Comparison of ENCODE assay signal across 20 cellular contexts in the genomic region with DNA sequence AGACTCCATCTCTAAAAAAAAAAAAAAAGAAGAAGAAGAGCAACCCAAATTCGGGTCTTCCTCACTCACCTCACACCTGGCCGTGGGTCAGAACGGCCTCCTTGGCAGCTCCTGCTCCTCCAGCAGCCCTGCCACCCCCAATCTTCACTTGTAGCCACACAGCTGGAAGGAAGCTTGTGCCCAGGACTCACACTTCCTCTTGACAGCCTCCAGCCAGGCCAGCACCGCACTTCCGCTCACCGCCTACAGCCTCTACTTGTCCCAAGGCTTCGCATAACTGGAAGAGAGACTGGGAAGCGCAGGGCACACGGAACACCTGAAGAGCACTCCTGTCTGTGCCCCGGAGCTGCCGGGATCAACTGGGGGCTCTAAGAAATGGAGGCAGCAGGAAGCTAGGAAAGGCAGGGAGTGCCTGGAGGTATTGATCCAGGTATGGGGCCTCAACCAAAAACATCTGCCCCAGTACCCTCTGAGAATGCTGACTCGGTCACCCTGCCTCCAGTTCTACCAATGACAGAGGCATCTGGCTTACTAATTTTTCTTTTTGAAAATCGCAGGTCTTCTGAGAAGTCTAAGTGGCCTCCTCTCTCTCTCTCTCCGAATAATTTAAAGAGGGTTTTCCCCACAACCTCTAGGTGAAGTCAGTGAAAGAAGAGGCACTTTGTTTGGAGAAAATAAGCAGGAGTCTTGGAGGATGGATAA. TPM values are rescaled to one million over a fixed set of nuclear protein-coding genes. Genes with fewer than 3 reads are reported as not detected.
DNase-seq lines count a peak whose midpoint lies in the region; ATAC-seq, FAIRE-seq and TF ChIP-seq lines count a peak whose summit lies in the region.
"Had no signal": no experiment of that assay in that cellular context is flagged by ENCODE, and none has a peak within 500 bp of the region (broad histone marks: within the 10 kb centered on the region; RNA-seq: fewer than 3 reads in every experiment).

No MANE protein-coding gene starts in this region.

- H3K9me3 ChIP-seq in keratinocyte (ENCODE audit: control insufficient read depth, low read depth, low read length) (no peaks in the 10 kb centered on the region), thyroid gland (no peaks in the 10 kb centered on the region)
- H3K9me3 ChIP-seq: adrenal gland, mucosa of descending colon had no signal

- H3K36me3 Mint-ChIP-seq in activated CD4-positive, alpha-beta memory T cell treated with anti-CD3 and anti-CD28 coated beads for 36 hours: no peaks in the 10 kb centered on the region

- H3K36me3 ChIP-seq in keratinocyte (ENCODE audit: control insufficient read depth in 2 of 2, extremely low read depth in 1 of 2, insufficient read depth in 2 of 2, low read length in 2 of 2) (no peaks in the 10 kb centered on the region), thyroid gland (no peaks in the 10 kb centered on the region)
- H3K36me3 ChIP-seq: adrenal gland had no signal

- TF ChIP-seq POLR2A in thyroid gland (IDR thresholded peaks at IDR 0.05): no peak

- intact Hi-C loops in activated CD4-positive, alpha-beta memory T cell treated with anti-CD3 and anti-CD28 coated beads for 36 hours (cut with micrococcal nuclease): loop anchor here (2.0 kb wide), 1 partner anchor 16 kb away; no protein-coding TSS in a partner anchor
- intact Hi-C loops in thyroid gland (cut with DNase I): no loop called here

- H2AFZ ChIP-seq in keratinocyte (ENCODE audit: control insufficient read depth, low read length): peak overlapping the region; percentile 57

- no peak for FAIRE-seq in keratinocyte (lab: Jason Lieb, UNC)
- FAIRE-seq: G401.6 had no signal

- no peaks in the 10 kb centered on the region for H3K9me1 ChIP-seq in keratinocyte (ENCODE audit: control insufficient read depth, extremely low read depth, insufficient read depth, low read length)

- 81 to 82% methylated on average over 14 of the region's 14 CpGs for WGBS in thyroid gland, 2 donors

- peak; percentile 14 for DNase-seq in stimulated activated CD4-positive, alpha-beta T cell treated with anti-CD3 and anti-CD28 coated beads, Interleukin-15, amount 100 ng/mL, for 24 hours
- no peak for DNase-seq in stimulated activated CD4-positive, alpha-beta T cell treated with anti-CD3 and anti-CD28 coated beads, Interleukin-4, amount 100 ng/mL, for 24 hours
- peak; percentile 51 for DNase-seq in activated CD4-positive, alpha-beta memory T cell treated with anti-CD3 and anti-CD28 coated beads for 36 hours
- DNase-seq in keratinocyte (ENCODE audit: low read depth, low spot score): no peak
- no peak for DNase-seq in NCI-H526 treated with DMSO at 0.1 percent for 48 hours (lab: John Stamatoyannopoulos, UW)
- DNase-seq in thyroid gland: no peak
- DNase-seq: adrenal gland; central memory CD4-positive, alpha-beta T cell; effector memory CD4-positive, alpha-beta T cell; HFFc6; hippocampal formation; left cardiac atrium; mucosa of descending colon; NCI-H1417 treated with DMSO at 0.1 percent for 48 hours; NCI-H446 treated with DMSO at 0.1 percent for 48 hours; posterior cingulate gyrus had no signal

- dilution Hi-C loops in keratinocyte (cut with MboI; ENCODE audit: extremely low pct_ligation_motif_present, low sequenced_read_pairs): no loop called here

- H3K27me3 ChIP-seq in keratinocyte (ENCODE audit: control insufficient read depth, extremely low read depth, insufficient read depth, low read length): no peaks in the 10 kb centered on the region
- H3K27me3 ChIP-seq in thyroid gland: no peaks in the 10 kb centered on the region
- H3K27me3 ChIP-seq: adrenal gland had no signal

- POLR2A ChIA-PET in activated CD4-positive, alpha-beta memory T cell treated with anti-CD3 and anti-CD28 coated beads for 36 hours (lab: Charles Lee): interaction anchor here (0.6 kb wide), 1 partner anchor 10 kb away, joined by 4 read pairs; no protein-coding TSS in a partner anchor

- H3K27ac Mint-ChIP-seq in activated CD4-positive, alpha-beta memory T cell treated with anti-CD3 and anti-CD28 coated beads for 36 hours: peak overlapping the region; percentile 73
- H3K27ac Mint-ChIP-seq: HFFc6 had no signal

- H3K4me1 ChIP-seq in keratinocyte (ENCODE audit: control insufficient read depth, extremely low read depth, insufficient read depth, low read length): peaks cover 22% of the 10 kb centered on the region
- H3K4me1 ChIP-seq in thyroid gland: peaks cover 5 to 18% of the 10 kb centered on the region in 2 donors
- H3K4me1 ChIP-seq: adrenal gland had no signal

- H3K4me3 Mint-ChIP-seq in activated CD4-positive, alpha-beta memory T cell treated with anti-CD3 and anti-CD28 coated beads for 36 hours: no peak overlapping the region
- H3K4me3 Mint-ChIP-seq: HFFc6 had no signal

- H3K9me3 Mint-ChIP-seq in activated CD4-positive, alpha-beta memory T cell treated with anti-CD3 and anti-CD28 coated beads for 36 hours: no peaks in the 10 kb centered on the region
- H3K9me3 Mint-ChIP-seq: HFFc6 had no signal

- no peak overlapping the region for H3K9ac ChIP-seq in keratinocyte (ENCODE audit: control insufficient read depth, extremely low read depth, insufficient read depth, low read length)

- no peak overlapping the region for H3K4me2 ChIP-seq in keratinocyte (ENCODE audit: control insufficient read depth, extremely low read depth, insufficient read depth, low read depth, low read length)

- peaks cover 10% of the 10 kb centered on the region for H3K4me1 Mint-ChIP-seq in activated CD4-positive, alpha-beta memory T cell treated with anti-CD3 and anti-CD28 coated beads for 36 hours (ENCODE audit: low read depth)

- ATAC-seq in GM18519 (IDR thresholded peaks at IDR 0.05; ENCODE audit: low FRiP score, unreplicated experiment) (no peak), HG02610 (IDR thresholded peaks at IDR 0.05; ENCODE audit: unreplicated experiment) (no peak)
- ATAC-seq: left cardiac atrium had no signal

- H3K4me3 ChIP-seq in keratinocyte (ENCODE audit: control insufficient read depth in 2 of 3, extremely low read depth in 1 of 3, insufficient read depth in 2 of 3, low read depth in 1 of 3, low read length in 3 of 3) (no peak overlapping the region), thyroid gland (replicated peaks in 1 of 3) (no peak overlapping the region)
- H3K4me3 ChIP-seq: adrenal gland, mucosa of descending colon, skin epidermis had no signal

- H3K27me3 Mint-ChIP-seq in activated CD4-positive, alpha-beta memory T cell treated with anti-CD3 and anti-CD28 coated beads for 36 hours: peaks cover 7% of the 10 kb centered on the region

- no peaks in the 10 kb centered on the region for H3K79me2 ChIP-seq in keratinocyte (ENCODE audit: control insufficient read depth, insufficient read depth, low read length)

- peak overlapping the region; percentile 30 for H3K27ac ChIP-seq in keratinocyte (ENCODE audit: control insufficient read depth, insufficient read depth, low read length)
- no peak overlapping the region for H3K27ac ChIP-seq in thyroid gland
- H3K27ac ChIP-seq: adrenal gland had no signal

- TF ChIP-seq CTCF in keratinocyte (optimal IDR thresholded peaks at IDR 0.05 in 1 of 3, IDR thresholded peaks at IDR 0.05 in 1 of 3, conservative IDR thresholded peaks at IDR 0.05 in 1 of 3; ENCODE audit: extremely low read depth in 1 of 3, insufficient read depth in 2 of 3, low read length in 3 of 3): no peak
- no peak for TF ChIP-seq CTCF in thyroid gland (IDR thresholded peaks at IDR 0.05)

- no peaks in the 10 kb centered on the region for H4K20me1 ChIP-seq in keratinocyte (ENCODE audit: control insufficient read depth, extremely low read depth, insufficient read depth, low read length)

- CTCF ChIA-PET in activated CD4-positive, alpha-beta memory T cell treated with anti-CD3 and anti-CD28 coated beads for 36 hours (lab: Charles Lee): interaction anchor here (1.4 kb wide), 1 partner anchor 78 kb away, joined by 3 read pairs; no protein-coding TSS in a partner anchor

RNA-seq across cellular contexts. Expression of a gene that starts 31.1 kb away (rescaled TPM):
- total RNA-seq in activated CD4-positive, alpha-beta memory T cell treated with anti-CD3 and anti-CD28 coated beads for 36 hours: under 1 TPM; 0.07 to 0.10 TPM
- polyA plus RNA-seq in keratinocyte: 0.42 to 1.5 TPM (median 0.79 TPM) in 3 replicates
- polyA plus RNA-seq in keratinocyte (2011; ENCODE audit: low read depth): 41.0 TPM
- polyA plus RNA-seq in keratinocyte (2011; cell fraction: cytosol; rRNA removed): 0.29 and 0.74 TPM in 2 replicates
- polyA plus RNA-seq in keratinocyte (2011; cell fraction: nucleus; rRNA removed): 1.9 and 4.7 TPM in 2 replicates
- polyA plus RNA-seq in keratinocyte (2012; ENCODE audit: low replicate concordance): 1.1 and 57.8 TPM in 2 replicates
- polyA minus RNA-seq in keratinocyte: 0.69 to 3.6 TPM (median 2.3 TPM) in 3 replicates
- polyA minus RNA-seq in keratinocyte (2011; cell fraction: cytosol; rRNA and poly(A)+ RNA removed): not detected
- polyA minus RNA-seq in keratinocyte (2011; cell fraction: nucleus; rRNA and poly(A)+ RNA removed): 3.0 and 5.1 TPM in 2 replicates
- total RNA-seq in thyroid gland: under 1 TPM in 1 of 4 donors, not detected in 3; 0.27 TPM
- total RNA-seq: HFFc6, left cardiac atrium, mucosa of descending colon had no signal
- polyA plus RNA-seq: adrenal gland had no signal

Comparison
In these comparisons a context has a peak if more than half of its experiments do, and no peak if none do; other contexts are left out.
1. DNase-seq: peak in stimulated activated CD4-positive, alpha-beta T cell treated with anti-CD3 and anti-CD28 coated beads, Interleukin-15, amount 100 ng/mL, for 24 hours (single experiment) and activated CD4-positive, alpha-beta memory T cell treated with anti-CD3 and anti-CD28 coated beads for 36 hours (single experiment); none in stimulated activated CD4-positive, alpha-beta T cell treated with anti-CD3 and anti-CD28 coated beads, Interleukin-4, amount 100 ng/mL, for 24 hours (single experiment), keratinocyte (single experiment), NCI-H526 treated with DMSO at 0.1 percent for 48 hours (single experiment) and thyroid gland (0 of 2).